1 cellular context compared by ENCODE assay signal in the genomic region with DNA sequence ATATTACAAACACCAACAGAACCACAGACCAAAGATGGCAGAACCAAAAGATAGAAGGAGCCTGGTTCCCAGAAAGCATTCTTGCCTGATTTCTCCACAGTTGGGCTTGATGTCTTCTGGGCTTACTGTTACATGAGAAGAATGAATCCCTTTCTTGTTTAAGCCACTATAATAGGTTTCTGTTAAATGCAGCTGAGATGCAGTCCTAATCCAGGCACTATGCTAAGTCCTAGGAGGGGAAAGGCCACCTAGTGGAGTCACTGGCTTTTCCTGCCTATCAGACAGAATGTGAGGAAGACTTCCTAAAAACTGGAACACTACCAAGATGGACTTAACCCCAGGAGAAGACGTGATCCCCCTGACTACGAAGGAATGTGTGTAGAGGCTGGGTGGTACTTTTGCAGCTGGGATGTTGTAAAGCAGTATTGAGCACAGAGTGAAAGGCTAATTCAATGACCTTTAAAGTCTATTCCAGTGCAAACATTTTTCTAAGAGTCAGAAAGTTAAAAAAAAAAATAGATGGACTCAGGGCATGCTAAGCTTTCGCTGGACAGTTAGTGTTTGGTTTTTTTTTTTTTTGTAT.
TF ChIP-seq lines count a peak whose summit lies in the region.

No MANE protein-coding gene starts in this region.

TF ChIP-seq in WTC11, 78 proteins besides CTCF, POLR2A, EP300 and RAD21 (continued from another document):
- TF ChIP-seq, protein P1, sequence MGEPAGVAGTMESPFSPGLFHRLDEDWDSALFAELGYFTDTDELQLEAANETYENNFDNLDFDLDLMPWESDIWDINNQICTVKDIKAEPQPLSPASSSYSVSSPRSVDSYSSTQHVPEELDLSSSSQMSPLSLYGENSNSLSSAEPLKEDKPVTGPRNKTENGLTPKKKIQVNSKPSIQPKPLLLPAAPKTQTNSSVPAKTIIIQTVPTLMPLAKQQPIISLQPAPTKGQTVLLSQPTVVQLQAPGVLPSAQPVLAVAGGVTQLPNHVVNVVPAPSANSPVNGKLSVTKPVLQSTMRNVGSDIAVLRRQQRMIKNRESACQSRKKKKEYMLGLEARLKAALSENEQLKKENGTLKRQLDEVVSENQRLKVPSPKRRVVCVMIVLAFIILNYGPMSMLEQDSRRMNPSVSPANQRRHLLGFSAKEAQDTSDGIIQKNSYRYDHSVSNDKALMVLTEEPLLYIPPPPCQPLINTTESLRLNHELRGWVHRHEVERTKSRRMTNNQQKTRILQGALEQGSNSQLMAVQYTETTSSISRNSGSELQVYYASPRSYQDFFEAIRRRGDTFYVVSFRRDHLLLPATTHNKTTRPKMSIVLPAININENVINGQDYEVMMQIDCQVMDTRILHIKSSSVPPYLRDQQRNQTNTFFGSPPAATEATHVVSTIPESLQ (CRISPR knock-in tag; IDR thresholded peaks at IDR 0.05), result no peak
- TF ChIP-seq NFATC4 (CRISPR knock-in tag; IDR thresholded peaks at IDR 0.05), result no peak
- TF ChIP-seq ZNF671 (CRISPR knock-in tag; IDR thresholded peaks at IDR 0.05), result no peak
TF ChIP-seq in WTC11: peak in this region for 0.
